Comparison of ENCODE assay signal across 10 cellular contexts in genomic region chr15:41895491-41895890, GRCh38. TPM values are rescaled to one million over a fixed set of nuclear protein-coding genes. Genes with fewer than 3 reads are reported as not detected.
DNase-seq lines count a peak whose midpoint lies in the region; ATAC-seq, FAIRE-seq and TF ChIP-seq lines count a peak whose summit lies in the region.
"Had no signal": no experiment of that assay in that cellular context is flagged by ENCODE, and none has a peak within 500 bp of the region (broad histone marks: within the 10 kb centered on the region; RNA-seq: fewer than 3 reads in every experiment).

No MANE protein-coding gene starts in this region.

- no peak overlapping the region for H3K4me3 Mint-ChIP-seq in mesothelial cell of epicardium

- no peak overlapping the region for H3K4me3 ChIP-seq in heart right ventricle
- H3K4me3 ChIP-seq in adrenal gland: no peak overlapping the region

- TF ChIP-seq POLR2A in adrenal gland (IDR thresholded peaks at IDR 0.05): no peak

- H3K9me3 Mint-ChIP-seq in mesothelial cell of epicardium: no peaks in the 10 kb centered on the region

- H3K4me1 Mint-ChIP-seq in mesothelial cell of epicardium: peaks cover 27% of the 10 kb centered on the region

- H3K36me3 Mint-ChIP-seq in mesothelial cell of epicardium: peaks cover 4% of the 10 kb centered on the region

- H3K27me3 ChIP-seq in heart right ventricle (no peaks in the 10 kb centered on the region), adrenal gland (no peaks in the 10 kb centered on the region)

- intact Hi-C loops in heart right ventricle (cut with DNase I): loop anchor here in 2 of 10 donors (5.0 to 10.0 kb wide), 2 partner anchors 58 to 121 kb away; partner anchors contain the start of genes MAPKBP1 (in 1 of the 2) and PLA2G4B (in 1 of the 2)
- intact Hi-C loops in left cardiac atrium (cut with DNase I): no loop called here
- intact Hi-C loops in adrenal gland (cut with DNase I): no loop called here

- ATAC-seq in heart right ventricle (no peak), left cardiac atrium (no peak)

- TF ChIP-seq CTCF in heart right ventricle (IDR thresholded peaks at IDR 0.05): no peak
- no peak for TF ChIP-seq CTCF in adrenal gland (IDR thresholded peaks at IDR 0.05)
- no peak for TF ChIP-seq CTCF in mesothelial cell of epicardium (IDR thresholded peaks at IDR 0.05; ENCODE audit: unreplicated experiment)

- peak overlapping the region; percentile 34 for H3K27ac Mint-ChIP-seq in mesothelial cell of epicardium

- FAIRE-seq in urothelium cell line (lab: Jason Lieb, UNC): peak; percentile 44

- H3K27me3 Mint-ChIP-seq in mesothelial cell of epicardium (ENCODE audit: low read depth): no peaks in the 10 kb centered on the region

- H3K4me1 ChIP-seq in heart right ventricle: peaks cover 19 to 48% (median 32%) of the 10 kb centered on the region in 9 donors
- H3K4me1 ChIP-seq in adrenal gland (replicated peaks in 1 of 2): peaks cover 12 to 18% of the 10 kb centered on the region in 2 donors

- H3K36me3 ChIP-seq in heart right ventricle: peaks cover 0 to 44% (median 29%) of the 10 kb centered on the region in 9 donors
- H3K36me3 ChIP-seq in adrenal gland (replicated peaks in 1 of 2): peaks cover 0 to 1% of the 10 kb centered on the region in 2 donors

- 92 to 94% methylated on average over 11 of the region's 11 CpGs for WGBS in heart right ventricle, 2 donors
- 95 to 97% (median 96%) methylated on average over 10 to 11 of the region's 11 CpGs for WGBS in adrenal gland, 4 donors

- H3K27ac ChIP-seq in heart right ventricle (peak overlapping the region in 9 of 10 donors; percentile 78 to 93 (median 88)), adrenal gland (peak overlapping the region in 3 of 5 donors; percentile 50 to 78 (median 52))

- DNase-seq in heart right ventricle: no peak
- no peak for DNase-seq in left cardiac atrium
- DNase-seq in adrenal gland: no peak
- no peak for DNase-seq in mesothelial cell of epicardium (ENCODE audit: low spot score in 2 of 2, unreplicated experiment in 2 of 2)
- no peak for DNase-seq in urothelium cell line (ENCODE audit: low spot score)
- no peak for DNase-seq in DMS53 (lab: John Stamatoyannopoulos, UW)
- no peak for DNase-seq in NCI-H2081 treated with DMSO at 0.1 percent for 48 hours (lab: John Stamatoyannopoulos, UW)
- no peak for DNase-seq in globus pallidus (ENCODE audit: low spot score)
- DNase-seq: NCI-H187 treated with DMSO at 0.1 percent for 48 hours, retina had no signal

- no peaks in the 10 kb centered on the region for H3K9me3 ChIP-seq in heart right ventricle
- no peaks in the 10 kb centered on the region for H3K9me3 ChIP-seq in adrenal gland (replicated peaks in 1 of 3)

RNA-seq across cellular contexts. Expression of gene SPTBN5, which starts 1.6 kb away (rescaled TPM):
- 1 to 10 TPM; 1.6 to 5.9 (median 2.4) TPM for total RNA-seq in heart right ventricle
- 1 to 10 TPM in 1 of 2 donors, under 1 TPM in 1; 0.94 to 8.7 TPM for polyA plus RNA-seq in heart right ventricle
- 1 to 10 TPM; 1.7 to 2.5 TPM for total RNA-seq in left cardiac atrium
- 1 to 10 TPM in 3 of 8 donors, under 1 TPM in 5; under 0.01 to 1.6 (median 0.49) TPM for total RNA-seq in adrenal gland
- polyA plus RNA-seq in adrenal gland: 1 to 10 TPM in 2 of 3 donors, under 1 TPM in 1; 0.42 to 6.8 (median 2.8) TPM
- total RNA-seq in mesothelial cell of epicardium: 2.1 to 2.7 TPM (median 2.3 TPM) in 3 replicates

RNA-seq across cellular contexts. Expression of gene PLA2G4B, which starts 56.8 kb away (rescaled TPM):
- 1 to 10 TPM; 1.6 to 6.7 (median 3.2) TPM for total RNA-seq in heart right ventricle
- polyA plus RNA-seq in heart right ventricle: 10 to 100 TPM in 1 of 2 donors, 1 to 10 TPM in 1; 2.7 to 16.0 TPM
- 1 to 10 TPM; 5.4 to 7.2 TPM for total RNA-seq in left cardiac atrium
- 1 to 10 TPM in 5 of 8 donors, under 1 TPM in 3; 0.35 to 6.9 (median 3.3) TPM for total RNA-seq in adrenal gland
- polyA plus RNA-seq in adrenal gland: 10 to 100 TPM in 2 of 3 donors, 1 to 10 TPM in 1; 4.8 to 26.4 (median 23.7) TPM
- 10.6 to 11.4 TPM (median 11.2 TPM) in 3 replicates for total RNA-seq in mesothelial cell of epicardium
